9 cellular contexts compared by ENCODE assay signal in genomic region chrX:63784902-63785692, GRCh38. TPM values are rescaled to one million over a fixed set of nuclear protein-coding genes. Genes with fewer than 3 reads are reported as not detected.
DNase-seq lines count a peak whose midpoint lies in the region; ATAC-seq, FAIRE-seq and TF ChIP-seq lines count a peak whose summit lies in the region.
"Had no signal": no experiment of that assay in that cellular context is flagged by ENCODE, and none has a peak within 500 bp of the region (broad histone marks: within the 10 kb centered on the region; RNA-seq: fewer than 3 reads in every experiment).

Gene ARHGEF9, minus strand, starts transcription at chrX:63785214. Its CDS starts 69 bp downstream, at chrX:63785145.

- TF ChIP-seq EP300 in GM12878 (IDR thresholded peaks at IDR 0.05; ENCODE audit: borderline replicate concordance in 1 of 2, control insufficient read depth in 1 of 2, low read depth in 2 of 2, low read length in 2 of 2), result no peak

- H3K4me2 ChIP-seq in IMR-90 (ENCODE audit: low read depth, low read length), result peak within 1 kb of the TSS; percentile 68
- H3K4me2 ChIP-seq in GM12878 (ENCODE audit: control insufficient read depth, insufficient read depth), result no peak within 1 kb of the TSS

- dilution Hi-C loops in IMR-90 (cut with HindIII; ENCODE audit: low sequenced_read_pairs, unreplicated experiment), result no loop called here

- no peak within 1 kb of the TSS for H2BK120ac ChIP-seq in IMR-90 (ENCODE audit: low read depth, low read length)

- SMC1A ChIA-PET in GM12878 (lab: Charles Lee; ENCODE audit: uncharacterized antibody, unreplicated experiment), result interaction anchor here (1.4 kb wide), 1 partner anchor 23 kb away, joined by 6 read pairs; no protein-coding TSS in a partner anchor

- H2BK20ac ChIP-seq in IMR-90 (ENCODE audit: low read depth, low read length), result no peak within 1 kb of the TSS

- no peaks in the 10 kb centered on the region for H3K9me3 ChIP-seq in CD4-positive, alpha-beta T cell (ENCODE audit: control insufficient read depth, low read length)
- H3K9me3 ChIP-seq in IMR-90 (ENCODE audit: control insufficient read depth, insufficient read depth, low read length), result no peaks in the 10 kb centered on the region
- H3K9me3 ChIP-seq in GM12878 (replicated peaks; ENCODE audit: control insufficient read depth, insufficient read depth, low read length), result no peaks in the 10 kb centered on the region
- no peaks in the 10 kb centered on the region for H3K9me3 ChIP-seq in gastrocnemius medialis

- CTCF ChIA-PET in CD4-positive, alpha-beta T cell (lab: Charles Lee), result no interaction called here
- CTCF ChIA-PET in IMR-90 (lab: Yijun Ruan, JAX), result no interaction called here
- CTCF ChIA-PET in GM12878 (lab: Yijun Ruan, JAX), result no interaction called here

- no peak within 1 kb of the TSS for H3K27ac ChIP-seq in CD4-positive, alpha-beta T cell (ENCODE audit: low read depth, low read length)
- H3K27ac ChIP-seq in IMR-90 (ENCODE audit: insufficient read depth, low read length), result no peak within 1 kb of the TSS
- H3K27ac ChIP-seq in GM12878 (ENCODE audit: control insufficient read depth, insufficient read depth), result no peak within 1 kb of the TSS
- H3K27ac ChIP-seq in gastrocnemius medialis, result no peak within 1 kb of the TSS
- H3K27ac ChIP-seq: HL-60 had no signal

- BruUV-seq in IMR-90 (replicated peaks; lab: Mats Ljungman, UMichigan) (no TSS peak), GM12878 (replicated peaks; lab: Mats Ljungman, UMichigan) (no TSS peak)

- peaks cover 4% of the 10 kb centered on the region for H3K4me1 Mint-ChIP-seq in CD4-positive, alpha-beta T cell (ENCODE audit: low read depth)

- no peak within 1 kb of the TSS for H3K23ac ChIP-seq in IMR-90 (ENCODE audit: low read depth, low read length)

- RAD21 ChIA-PET in GM12878 (lab: Charles Lee; ENCODE audit: unreplicated experiment), result no interaction called here

- H2BK15ac ChIP-seq in IMR-90 (ENCODE audit: low read depth, low read length), result no peak within 1 kb of the TSS

- H4K5ac ChIP-seq in IMR-90 (ENCODE audit: low read depth, low read length), result no peak within 1 kb of the TSS

- H3K4me3 ChIP-seq in IMR-90 (ENCODE audit: insufficient read depth, low read depth, low read length), result peak within 1 kb of the TSS; percentile 18
- no peak within 1 kb of the TSS for H3K4me3 ChIP-seq in GM12878
- H3K4me3 ChIP-seq in gastrocnemius medialis, result peak within 1 kb of the TSS; percentile 30 to 50 (median 48)

- ATAC-seq in CD4-positive, alpha-beta T cell (ENCODE audit: poor library complexity), result no peak
- ATAC-seq in IMR-90 (ENCODE audit: low read depth) (peak; percentile 53), GM12878 (no peak), gastrocnemius medialis (no peak), HG03442 (IDR thresholded peaks at IDR 0.05; ENCODE audit: unreplicated experiment) (no peak)

- no peak within 1 kb of the TSS for H3K56ac ChIP-seq in IMR-90 (ENCODE audit: extremely low read depth, insufficient read depth, low read length)

- TF ChIP-seq POLR2A in IMR-90 (IDR thresholded peaks at IDR 0.05; ENCODE audit: low read depth, low read length) (no peak), GM12878 (IDR thresholded peaks at IDR 0.05; ENCODE audit: low read depth, low read length) (no peak), gastrocnemius medialis (IDR thresholded peaks at IDR 0.05) (no peak)

- H2AFZ ChIP-seq in IMR-90 (replicated peaks; ENCODE audit: low read length, poor library complexity) (peak within 1 kb of the TSS; percentile 24), GM12878 (ENCODE audit: control insufficient read depth, low read depth, low read length) (0 out of 2 replicates have a peak within 1 kb of the TSS, but pooled peaks have one; percentile 8)

- no peak within 1 kb of the TSS for H4K91ac ChIP-seq in IMR-90 (ENCODE audit: insufficient read depth, low read depth, low read length)

- H3K79me1 ChIP-seq in IMR-90 (ENCODE audit: low read depth in 1 of 2, low read length in 2 of 2), result no peaks in the 10 kb centered on the region

- H2AK9ac ChIP-seq in IMR-90 (replicated peaks; ENCODE audit: low read depth, low read length, poor library complexity), result no peak within 1 kb of the TSS

- H3K27me3 ChIP-seq in CD4-positive, alpha-beta T cell (ENCODE audit: control insufficient read depth, insufficient read depth, low read length), result peaks cover 4% of the 10 kb centered on the region
- H3K27me3 ChIP-seq in IMR-90 (ENCODE audit: control insufficient read depth, insufficient read depth, low read length) (peaks cover 1% of the 10 kb centered on the region; the same call in 1 of the 2 replicates), GM12878 (replicated peaks in 1 of 2; ENCODE audit: control insufficient read depth in 2 of 2, insufficient read depth in 2 of 2, low read length in 1 of 2) (no peaks in the 10 kb centered on the region), gastrocnemius medialis (peaks cover 0 to 3% (median 0%) of the 10 kb centered on the region in 3 donors)

- no peak for TF ChIP-seq CTCF in CD4-positive, alpha-beta T cell (IDR thresholded peaks at IDR 0.05)
- no peak for TF ChIP-seq CTCF in IMR-90 (conservative IDR thresholded peaks at IDR 0.05; ENCODE audit: low read depth, low read length)
- TF ChIP-seq CTCF in GM12878 (IDR thresholded peaks at IDR 0.05 in 2 of 3, conservative IDR thresholded peaks at IDR 0.05 in 1 of 3; ENCODE audit: control insufficient read depth in 2 of 3, extremely low read depth in 1 of 3, insufficient read depth in 1 of 3, low read depth in 3 of 3, low read length in 3 of 3), result no peak
- TF ChIP-seq CTCF in gastrocnemius medialis (IDR thresholded peaks at IDR 0.05 in 4 of 5, conservative IDR thresholded peaks at IDR 0.05 in 1 of 5), result no peak

- H2AK5ac ChIP-seq in IMR-90 (ENCODE audit: low read depth, low read length), result no peak within 1 kb of the TSS

- no peak within 1 kb of the TSS for H3K18ac ChIP-seq in IMR-90 (ENCODE audit: low read depth, low read length)

- FAIRE-seq in GM12878 (lab: Jason Lieb, UNC), result no peak

- H2BK5ac ChIP-seq in IMR-90 (ENCODE audit: low read depth, low read length, poor library complexity, severe bottlenecking), result no peak within 1 kb of the TSS

- H4K8ac ChIP-seq in IMR-90 (ENCODE audit: low read depth in 2 of 2, low read length in 2 of 2), result no peak within 1 kb of the TSS

- no peak within 1 kb of the TSS for H3K27ac Mint-ChIP-seq in CD4-positive, alpha-beta T cell

- no peak within 1 kb of the TSS for H3K9ac ChIP-seq in IMR-90 (ENCODE audit: low read depth, low read length)
- no peak within 1 kb of the TSS for H3K9ac ChIP-seq in GM12878 (ENCODE audit: control insufficient read depth, insufficient read depth, low read length)

- 36% methylated on average over 5 of the region's 30 CpGs; no CpG with 5 or more reads in 1 of the 2 experiments for WGBS in IMR-90 (ENCODE audit: extremely low coverage in 2 of 2, insufficient read length in 1 of 2), 2 experiments
- WGBS in GM12878 (ENCODE audit: insufficient coverage, insufficient replicate concordance, low lambda C conversion rate, missing lambda C conversion rate), result 50% methylated on average over 20 of the region's 30 CpGs

- H3K4me1 ChIP-seq in IMR-90 (ENCODE audit: control insufficient read depth, insufficient read depth, low read length), result no peaks in the 10 kb centered on the region
- H3K4me1 ChIP-seq in GM12878 (ENCODE audit: control insufficient read depth, insufficient read depth, low read length), result no peaks in the 10 kb centered on the region
- no peaks in the 10 kb centered on the region for H3K4me1 ChIP-seq in gastrocnemius medialis

- no peak for TF ChIP-seq RAD21 in IMR-90 (IDR thresholded peaks at IDR 0.05; ENCODE audit: low read length)
- no peak for TF ChIP-seq RAD21 in GM12878 (IDR thresholded peaks at IDR 0.05; ENCODE audit: insufficient read depth, low read depth, low read length)

- no peaks in the 10 kb centered on the region for H3K27me3 Mint-ChIP-seq in CD4-positive, alpha-beta T cell

- no peaks in the 10 kb centered on the region for H3K9me3 Mint-ChIP-seq in CD4-positive, alpha-beta T cell

- no peak for DNase-seq in CD4-positive, alpha-beta T cell
- DNase-seq in IMR-90, result no peak
- DNase-seq in GM12878 (ENCODE audit: low read depth, low spot score), result no peak
- DNase-seq in iPS-NIHi11 (ENCODE audit: low spot score), result peak; percentile 56
- peak in 1 of 2 donors; percentile 5 for DNase-seq in gastrocnemius medialis
- no peak for DNase-seq in RPMI8226
- DNase-seq in AML-193 (lab: John Stamatoyannopoulos, UW), result no peak

- no peaks in the 10 kb centered on the region for H3K9me1 ChIP-seq in IMR-90 (ENCODE audit: insufficient read depth, low read length)

- POLR2A ChIA-PET in CD4-positive, alpha-beta T cell (lab: Charles Lee), result interaction anchor here (1.3 kb wide), 1 partner anchor 31 kb away, joined by 3 read pairs; a partner anchor contains a TSS
- POLR2A ChIA-PET in IMR-90 (lab: Charles Lee; ENCODE audit: unreplicated experiment) (no interaction called here), GM12878 (lab: Charles Lee) (no interaction called here)

- in situ Hi-C loops in IMR-90 (cut with MboI; ENCODE audit: low sequenced_read_pairs), result no loop called here
- in situ Hi-C loops in GM12878 (cut with MboI), result no loop called here
- in situ Hi-C loops in gastrocnemius medialis (cut with MboI; ENCODE audit: low sequenced_read_pairs in 4 of 4), result no loop called here

- H3K79me2 ChIP-seq in GM12878 (ENCODE audit: control insufficient read depth, insufficient read depth, low read length), result no peaks in the 10 kb centered on the region

- no peak within 1 kb of the TSS for H3K14ac ChIP-seq in IMR-90 (replicated peaks; ENCODE audit: low read depth, low read length)

- H3K36me3 ChIP-seq in IMR-90 (ENCODE audit: control insufficient read depth, insufficient read depth, low read length), result no peaks in the 10 kb centered on the region
- H3K36me3 ChIP-seq in GM12878 (ENCODE audit: control insufficient read depth in 2 of 2, insufficient read depth in 2 of 2, low read length in 1 of 2), result no peaks in the 10 kb centered on the region
- no peaks in the 10 kb centered on the region for H3K36me3 ChIP-seq in gastrocnemius medialis

- H3K36me3 Mint-ChIP-seq in CD4-positive, alpha-beta T cell (ENCODE audit: low read depth), result no peaks in the 10 kb centered on the region

- peak within 1 kb of the TSS; percentile 54 for H3K4me3 Mint-ChIP-seq in CD4-positive, alpha-beta T cell

- H3K4ac ChIP-seq in IMR-90 (ENCODE audit: low read depth, low read length), result no peak within 1 kb of the TSS

- H4K20me1 ChIP-seq in IMR-90 (ENCODE audit: insufficient read depth, low read length) (no peaks in the 10 kb centered on the region), GM12878 (ENCODE audit: control insufficient read depth, insufficient read depth) (no peaks in the 10 kb centered on the region)

- intact Hi-C loops in CD4-positive, alpha-beta T cell (cut with DNase I, micrococcal nuclease), result no loop called here
- intact Hi-C loops in IMR-90 (cut with micrococcal nuclease) (no loop called here), GM12878 (cut with micrococcal nuclease; ENCODE audit: unreplicated experiment) (no loop called here), gastrocnemius medialis (cut with DNase I; ENCODE audit: low total_unique reads) (no loop called here)

RNA-seq across cellular contexts. Expression of gene ARHGEF9, which starts in this region (rescaled TPM):
- total RNA-seq in CD4-positive, alpha-beta T cell, result 10 to 100 TPM; 19.1 to 19.5 TPM
- total RNA-seq in IMR-90 (2012; rRNA removed) (9.7 and 11.8 TPM in 2 replicates), GM12878 (2014; rRNA removed) (9.5 and 11.4 TPM in 2 replicates), GM12878 (2014; rRNA removed; fragmentation: Illumina TruSeq; extraction: Trizol) (12.9 and 13.0 TPM in 2 replicates), GM12878 (2021) (21.9 and 23.1 TPM in 2 replicates), gastrocnemius medialis (1 to 10 TPM; 2.0 to 6.6 (median 4.1) TPM)
- polyA plus RNA-seq in IMR-90 (2012; rRNA removed) (6.7 and 7.1 TPM in 2 replicates), GM12878 (2011; rRNA removed) (25.2 and 25.6 TPM in 2 replicates), GM12878 (2014; fragmentation: Illumina TruSeq; extraction: Trizol) (15.5 and 17.0 TPM in 2 replicates), GM12878 (2014; fragmentation: Nextera tagmentation; extraction: Ambion mirVana) (1 to 10 TPM; 3.2 to 4.2 TPM), GM12878 (2014; rRNA removed) (13.3 and 14.0 TPM in 2 replicates), GM12878 (2016; fragmentation: Nextera tagmentation; extraction: Ambion mirVana) (10 to 100 TPM; 15.3 to 16.2 TPM)
- polyA plus RNA-seq in IMR-90 (2012; cell fraction: cytosol; rRNA removed), result 2.9 and 3.2 TPM in 2 replicates
- 9.3 and 22.1 TPM in 2 replicates for polyA plus RNA-seq in IMR-90 (2012; cell fraction: nucleus; rRNA removed; ENCODE audit: low replicate concordance)
- total RNA-seq in GM12878 (2013; cell fraction: nucleolus; rRNA removed), result 52.3 and 53.2 TPM in 2 replicates
- 10.5 TPM for polyA plus RNA-seq in GM12878 (2011; ENCODE audit: low read depth)
- polyA plus RNA-seq in GM12878 (2011; cell fraction: cytosol; rRNA removed), result 17.5 and 18.2 TPM in 2 replicates
- polyA plus RNA-seq in GM12878 (2011; cell fraction: nucleus; rRNA removed), result 45.5 and 45.7 TPM in 2 replicates
- 14.6 and 16.8 TPM in 2 replicates for polyA plus RNA-seq in GM12878 (2012)
- 24.6 and 31.1 TPM in 2 replicates for polyA minus RNA-seq in GM12878 (2011; rRNA and poly(A)+ RNA removed)
- polyA minus RNA-seq in GM12878 (2011; cell fraction: cytosol; rRNA and poly(A)+ RNA removed), result 6.1 and 7.5 TPM in 2 replicates
- 24.9 and 38.7 TPM in 2 replicates for polyA minus RNA-seq in GM12878 (2011; cell fraction: nucleus; rRNA and poly(A)+ RNA removed)
